In the genomic region with DNA sequence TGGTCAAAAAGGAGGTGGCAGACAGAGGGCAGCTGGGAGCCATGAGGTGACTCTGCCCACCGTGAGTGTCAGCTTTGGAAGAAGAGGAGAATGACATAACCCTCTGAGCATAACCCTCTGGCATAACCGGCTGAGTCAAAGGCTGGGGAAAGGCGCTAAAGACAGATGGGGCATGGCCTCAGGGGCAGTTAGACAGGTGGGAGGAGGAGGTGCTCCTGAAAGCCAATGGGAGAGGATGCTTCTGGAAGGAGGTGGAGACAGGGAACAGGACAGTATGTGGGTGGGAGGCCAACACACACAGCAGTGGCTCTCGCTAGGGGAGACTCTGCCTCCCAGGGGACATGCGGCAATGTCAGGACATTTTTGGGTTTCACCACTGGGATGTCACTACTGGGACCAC, we compare ENCODE assay signal across 17 cellular contexts. TPM values are rescaled to one million over a fixed set of nuclear protein-coding genes. Genes with fewer than 3 reads are reported as not detected.
DNase-seq lines count a peak whose midpoint lies in the region; ATAC-seq and TF ChIP-seq lines count a peak whose summit lies in the region.
"Had no signal": no experiment of that assay in that cellular context is flagged by ENCODE, and none has a peak within 500 bp of the region (broad histone marks: within the 10 kb centered on the region; RNA-seq: fewer than 3 reads in every experiment).

No MANE protein-coding gene starts in this region.

- peak overlapping the region; percentile 37 for H3K27ac Mint-ChIP-seq in activated naive CD8-positive, alpha-beta T cell treated with anti-CD3 and anti-CD28 coated beads, Interleukin-2, amount 50 U/mL, for 24 hours
- H3K27ac Mint-ChIP-seq in activated naive CD8-positive, alpha-beta T cell treated with anti-CD3 and anti-CD28 coated beads for 36 hours, result no peak overlapping the region
- peak overlapping the region; percentile 95 for H3K27ac Mint-ChIP-seq in MCF 10A (ENCODE audit: low read depth, unreplicated experiment)

- no peaks in the 10 kb centered on the region for H3K9me3 Mint-ChIP-seq in activated naive CD8-positive, alpha-beta T cell treated with anti-CD3 and anti-CD28 coated beads, Interleukin-2, amount 50 U/mL, for 24 hours
- no peaks in the 10 kb centered on the region for H3K9me3 Mint-ChIP-seq in activated naive CD8-positive, alpha-beta T cell treated with anti-CD3 and anti-CD28 coated beads for 36 hours
- no peaks in the 10 kb centered on the region for H3K9me3 Mint-ChIP-seq in MCF 10A (ENCODE audit: unreplicated experiment)
- H3K9me3 Mint-ChIP-seq: neural crest cell had no signal

- peak overlapping the region; percentile 59 for H3K27ac ChIP-seq in mesodermal cell (ENCODE audit: low read depth, low read length, severe bottlenecking)

- 90 to 94% methylated on average over 3 to 5 of the region's 5 CpGs for WGBS in mesodermal cell (ENCODE audit: insufficient coverage in 2 of 2), 2 experiments

- BruUV-seq in MCF 10A (replicated peaks; lab: Mats Ljungman, UMichigan), result no TSS peak

- H3K4me1 Mint-ChIP-seq in activated naive CD8-positive, alpha-beta T cell treated with anti-CD3 and anti-CD28 coated beads, Interleukin-2, amount 50 U/mL, for 24 hours, result no peaks in the 10 kb centered on the region
- peaks cover 11% of the 10 kb centered on the region for H3K4me1 Mint-ChIP-seq in activated naive CD8-positive, alpha-beta T cell treated with anti-CD3 and anti-CD28 coated beads for 36 hours
- peaks cover 60% of the 10 kb centered on the region for H3K4me1 Mint-ChIP-seq in MCF 10A (ENCODE audit: insufficient read depth, unreplicated experiment)
- H3K4me1 Mint-ChIP-seq: neural crest cell had no signal

- DNase-seq in activated naive CD8-positive, alpha-beta T cell treated with anti-CD3 and anti-CD28 coated beads, Interleukin-2, amount 50 U/mL, for 24 hours, result no peak
- DNase-seq in activated naive CD8-positive, alpha-beta T cell treated with anti-CD3 and anti-CD28 coated beads for 36 hours, result no peak
- DNase-seq in MCF 10A (ENCODE audit: unreplicated experiment) (peak; percentile 75), retina (no peak), dedifferentiated amniotic fluid mesenchymal stem cell (ENCODE audit: extremely low spot score) (no peak), mucosa of descending colon (no peak)
- DNase-seq: erythroblast, hypothalamus, MG63, NCI-H2171, OCI-M1, stomach, SW 1271 had no signal

- H3K27me3 Mint-ChIP-seq in activated naive CD8-positive, alpha-beta T cell treated with anti-CD3 and anti-CD28 coated beads, Interleukin-2, amount 50 U/mL, for 24 hours, result no peaks in the 10 kb centered on the region
- H3K27me3 Mint-ChIP-seq in activated naive CD8-positive, alpha-beta T cell treated with anti-CD3 and anti-CD28 coated beads for 36 hours, result no peaks in the 10 kb centered on the region
- no peaks in the 10 kb centered on the region for H3K27me3 Mint-ChIP-seq in MCF 10A (ENCODE audit: insufficient read depth, unreplicated experiment)

- intact Hi-C loops in MCF 10A (cut with micrococcal nuclease), result loop anchor here (2.0 to 5.0 kb wide), 2 partner anchors 14 to 46 kb away; partner anchors contain the start of gene TIMM44
- intact Hi-C loops in mucosa of descending colon (cut with DNase I, micrococcal nuclease), result no loop called here

- H3K36me3 Mint-ChIP-seq in activated naive CD8-positive, alpha-beta T cell treated with anti-CD3 and anti-CD28 coated beads, Interleukin-2, amount 50 U/mL, for 24 hours (ENCODE audit: low read depth), result peaks cover 33% of the 10 kb centered on the region
- H3K36me3 Mint-ChIP-seq in activated naive CD8-positive, alpha-beta T cell treated with anti-CD3 and anti-CD28 coated beads for 36 hours, result peaks cover 30% of the 10 kb centered on the region
- peaks cover 65% of the 10 kb centered on the region for H3K36me3 Mint-ChIP-seq in MCF 10A (ENCODE audit: insufficient read depth, unreplicated experiment)

- POLR2A ChIA-PET in MCF 10A (lab: Yijun Ruan, JAX), result interaction anchor here (1.0 to 4.2 kb wide), 7 partner anchors 12 to 68 kb away, joined by 3 to 35 read pairs (median 15); partner anchors contain the start of genes ELAVL1, SNAPC2 and TIMM44

- TF ChIP-seq CTCF in MCF 10A (IDR thresholded peaks at IDR 0.05; ENCODE audit: unreplicated experiment) (no peak), mucosa of descending colon (IDR thresholded peaks at IDR 0.05) (no peak)

- no peak overlapping the region for H3K4me3 Mint-ChIP-seq in activated naive CD8-positive, alpha-beta T cell treated with anti-CD3 and anti-CD28 coated beads, Interleukin-2, amount 50 U/mL, for 24 hours
- no peak overlapping the region for H3K4me3 Mint-ChIP-seq in activated naive CD8-positive, alpha-beta T cell treated with anti-CD3 and anti-CD28 coated beads for 36 hours
- peak overlapping the region; percentile 69 for H3K4me3 Mint-ChIP-seq in MCF 10A (ENCODE audit: unreplicated experiment)
- H3K4me3 Mint-ChIP-seq: neural crest cell had no signal

- ATAC-seq in activated naive CD8-positive, alpha-beta T cell treated with anti-CD3 and anti-CD28 coated beads, Interleukin-2, amount 50 U/mL, for 24 hours, result no peak
- ATAC-seq in HG02610 (IDR thresholded peaks at IDR 0.05; ENCODE audit: unreplicated experiment) (no peak), mucosa of descending colon (no peak)
- ATAC-seq: activated CD4-positive, CD25-positive, alpha-beta regulatory T cell treated with anti-CD3 and anti-CD28 coated beads, Interleukin-2, amount 50 U/mL, for 24 hours had no signal

- H3K36me3 ChIP-seq in mesodermal cell (ENCODE audit: control insufficient read depth, insufficient read depth, low read length) (peaks cover 93% of the 10 kb centered on the region), mucosa of descending colon (ENCODE audit: low read depth) (no peaks in the 10 kb centered on the region)

- H3K4me1 ChIP-seq in mesodermal cell (ENCODE audit: control insufficient read depth, insufficient read depth, low read length, poor library complexity, severe bottlenecking), result peaks cover 32% of the 10 kb centered on the region
- H3K4me1 ChIP-seq in mucosa of descending colon (ENCODE audit: low read depth), result no peaks in the 10 kb centered on the region

- CTCF ChIA-PET in MCF 10A (lab: Yijun Ruan, JAX), result interaction anchor here (0.6 to 4.6 kb wide), 5 partner anchors 12 to 263 kb away, joined by 3 to 80 read pairs (median 4); partner anchors contain the start of gene TIMM44

- H3K4me3 ChIP-seq in mesodermal cell (ENCODE audit: extremely low read depth, insufficient read depth, low read length, poor library complexity, severe bottlenecking) (no peak overlapping the region), mucosa of descending colon (no peak overlapping the region)
- H3K4me3 ChIP-seq: MG63, stomach had no signal

- no peaks in the 10 kb centered on the region for H3K9me3 ChIP-seq in mesodermal cell (ENCODE audit: control insufficient read depth, low read length)
- no peaks in the 10 kb centered on the region for H3K9me3 ChIP-seq in mucosa of descending colon
- H3K9me3 ChIP-seq: MG63, stomach had no signal

RNA-seq across cellular contexts. Expression of gene ELAVL1, which starts 17.1 kb away (rescaled TPM):
- total RNA-seq in activated naive CD8-positive, alpha-beta T cell treated with anti-CD3 and anti-CD28 coated beads for 36 hours, result 100 to 1,000 TPM; 169 to 172 TPM
- 53.7 and 58.1 TPM in 2 replicates for total RNA-seq in MCF 10A (2022)
- polyA plus RNA-seq in mesodermal cell (2013, experiment 1 of 2), result 135 TPM
- polyA plus RNA-seq in mesodermal cell (2013, experiment 2 of 2), result 121 TPM
- total RNA-seq in mucosa of descending colon, result 10 to 100 TPM; 43.9 to 63.9 (median 58.7) TPM

RNA-seq across cellular contexts. Expression of gene TIMM44, which starts 44.8 kb away (rescaled TPM):
- total RNA-seq in activated naive CD8-positive, alpha-beta T cell treated with anti-CD3 and anti-CD28 coated beads for 36 hours, result 100 to 1,000 TPM; 125 to 136 TPM
- 91.3 and 142 TPM in 2 replicates for total RNA-seq in MCF 10A (2022)
- 40.1 TPM for polyA plus RNA-seq in mesodermal cell (2013, experiment 1 of 2)
- 36.8 TPM for polyA plus RNA-seq in mesodermal cell (2013, experiment 2 of 2)
- total RNA-seq in mucosa of descending colon, result 10 to 100 TPM; 55.5 to 80.4 (median 63.4) TPM
